In genomic region chr13:99698816-99699099, GRCh38 we compare ENCODE assay signal across 18 cellular contexts.
DNase-seq lines count a peak whose midpoint lies in the region; ATAC-seq, FAIRE-seq and TF ChIP-seq lines count a peak whose summit lies in the region.
"Had no signal": no experiment of that assay in that cellular context is flagged by ENCODE, and none has a peak within 500 bp of the region (broad histone marks: within the 10 kb centered on the region; RNA-seq: fewer than 3 reads in every experiment).

No MANE protein-coding gene starts in this region.

- TF ChIP-seq CTCF in A549 (IDR thresholded peaks at IDR 0.05) = no peak
- TF ChIP-seq CTCF in HEK293 (tag by site-specific recombination; IDR thresholded peaks at IDR 0.05) = no peak
- no peak for TF ChIP-seq CTCF in neural cell (IDR thresholded peaks at IDR 0.05; ENCODE audit: poor library complexity, severe bottlenecking)

- no peak overlapping the region for H3K27ac Mint-ChIP-seq in activated CD4-positive, alpha-beta T cell treated with anti-CD3 and anti-CD28 coated beads, Interleukin-2, amount 10 ng/mL, durations not matched to agents 24 days and 14 days
- H3K27ac Mint-ChIP-seq: CD4-positive, CD25-positive, alpha-beta regulatory T cell had no signal

- H3K36me3 ChIP-seq in HEK293 (ENCODE audit: control insufficient read depth in 2 of 2, insufficient read depth in 1 of 2, low read length in 2 of 2) = no peaks in the 10 kb centered on the region
- no peaks in the 10 kb centered on the region for H3K36me3 ChIP-seq in neural cell (ENCODE audit: insufficient read depth, low read length)
- H3K36me3 ChIP-seq: BE2C had no signal

- TF ChIP-seq EP300 in A549 (IDR thresholded peaks at IDR 0.05) (no peak), neural cell (conservative IDR thresholded peaks at IDR 0.05; ENCODE audit: poor library complexity, severe bottlenecking) (no peak)

- H3K9me3 ChIP-seq in A549 = no peaks in the 10 kb centered on the region
- H3K9me3 ChIP-seq in HEK293 (ENCODE audit: control insufficient read depth, insufficient read depth, low read depth, low read length) = no peaks in the 10 kb centered on the region
- H3K9me3 ChIP-seq in neural cell (ENCODE audit: low read length) = no peaks in the 10 kb centered on the region
- H3K9me3 ChIP-seq: BE2C had no signal

- TF ChIP-seq RAD21 in A549 (conservative IDR thresholded peaks at IDR 0.05 in 1 of 2, IDR thresholded peaks at IDR 0.05 in 1 of 2) (no peak), neural cell (conservative IDR thresholded peaks at IDR 0.05) (no peak)

- H3K4me3 ChIP-seq in A549 = no peak overlapping the region
- H3K4me3 ChIP-seq in HEK293 (ENCODE audit: low read depth, low read length) = no peak overlapping the region
- no peak overlapping the region for H3K4me3 ChIP-seq in neural cell (ENCODE audit: low read length)
- H3K4me3 ChIP-seq: GM23338 had no signal

- no peaks in the 10 kb centered on the region for H3F3A ChIP-seq in neural cell (ENCODE audit: insufficient read depth, low read length, poor library complexity, severe bottlenecking)

- no peaks in the 10 kb centered on the region for H4K20me1 ChIP-seq in neural cell (ENCODE audit: insufficient read depth)

- H2AFZ ChIP-seq in neural cell (ENCODE audit: low read depth, low read length) = no peak overlapping the region
- H2AFZ ChIP-seq: GM23338 had no signal

- POLR2A ChIA-PET in A549 (lab: Yijun Ruan, JAX) = no interaction called here
- POLR2A ChIA-PET in HEK293 (lab: Yijun Ruan, JAX) = no interaction called here

- no peaks in the 10 kb centered on the region for H3K9me2 ChIP-seq in neural cell (ENCODE audit: insufficient read depth, low read length)

- peaks cover 5% of the 10 kb centered on the region for H3K4me1 Mint-ChIP-seq in activated CD4-positive, alpha-beta T cell treated with anti-CD3 and anti-CD28 coated beads, Interleukin-2, amount 10 ng/mL, durations not matched to agents 24 days and 14 days

- ATAC-seq in A549 = no peak
- ATAC-seq in HG03159 (IDR thresholded peaks at IDR 0.05; ENCODE audit: unreplicated experiment) = no peak
- ATAC-seq: GM23338 had no signal

- FAIRE-seq in A549 (lab: Jason Lieb, UNC) = no peak
- FAIRE-seq: GM12892, GM18507 had no signal

- intact Hi-C loops in activated CD4-positive, alpha-beta T cell treated with anti-CD3 and anti-CD28 coated beads, Interleukin-2, amount 10 ng/mL, durations not matched to agents 24 days and 14 days (cut with micrococcal nuclease) = no loop called here

- H3K9me3 Mint-ChIP-seq in activated CD4-positive, alpha-beta T cell treated with anti-CD3 and anti-CD28 coated beads, Interleukin-2, amount 10 ng/mL, durations not matched to agents 24 days and 14 days = no peaks in the 10 kb centered on the region
- H3K9me3 Mint-ChIP-seq: CD4-positive, CD25-positive, alpha-beta regulatory T cell; CD8-positive, alpha-beta memory T cell; GM23338 had no signal

- DNase-seq in A549 (ENCODE audit: low read depth in 1 of 2, low spot score in 1 of 2) (no peak), NCI-H2081 treated with DMSO at 0.1 percent for 48 hours (lab: John Stamatoyannopoulos, UW) (peak; percentile 45), DMS 273 (lab: John Stamatoyannopoulos, UW; ENCODE audit: unreplicated experiment) (no peak)
- DNase-seq in activated CD4-positive, alpha-beta T cell treated with anti-CD3 and anti-CD28 coated beads, Interleukin-2, amount 10 ng/mL, durations not matched to agents 24 days and 14 days = no peak
- DNase-seq: ACHN; BE2C; C1 segment of cervical spinal cord; CD4-positive, CD25-positive, alpha-beta regulatory T cell; CD8-positive, alpha-beta memory T cell; COR-L47; GDM1; HCEC 1CT had no signal

- H3K4me3 Mint-ChIP-seq in activated CD4-positive, alpha-beta T cell treated with anti-CD3 and anti-CD28 coated beads, Interleukin-2, amount 10 ng/mL, durations not matched to agents 24 days and 14 days = no peak overlapping the region
- H3K4me3 Mint-ChIP-seq: CD4-positive, CD25-positive, alpha-beta regulatory T cell; CD8-positive, alpha-beta memory T cell; GM23338 had no signal

- H3K36me3 Mint-ChIP-seq in activated CD4-positive, alpha-beta T cell treated with anti-CD3 and anti-CD28 coated beads, Interleukin-2, amount 10 ng/mL, durations not matched to agents 24 days and 14 days (ENCODE audit: low read depth) = no peaks in the 10 kb centered on the region

- H3K4me1 ChIP-seq in A549 (no peaks in the 10 kb centered on the region), HEK293 (ENCODE audit: control insufficient read depth, insufficient read depth, low read length) (no peaks in the 10 kb centered on the region)
- H3K4me1 ChIP-seq: BE2C had no signal

- CTCF ChIA-PET in A549 (lab: Yijun Ruan, JAX) = interaction anchor here (1.1 kb wide), 2 partner anchors 11 to 30 kb away, joined by 3 read pairs; no protein-coding TSS in a partner anchor
- CTCF ChIA-PET in HEK293 (lab: Yijun Ruan, JAX) = interaction anchor here (0.6 to 1.3 kb wide), 2 partner anchors 12 to 311 kb away, joined by 4 read pairs; no protein-coding TSS in a partner anchor

- no peak overlapping the region for H3K9ac ChIP-seq in neural cell (ENCODE audit: low read length)

- 77% methylated on average over 3 of the region's 3 CpGs for WGBS in A549 (ENCODE audit: missing lambda C conversion rate)

- no peaks in the 10 kb centered on the region for H3K79me2 ChIP-seq in neural cell (replicated peaks; ENCODE audit: insufficient read depth, low read length)

- H3K27me3 Mint-ChIP-seq in activated CD4-positive, alpha-beta T cell treated with anti-CD3 and anti-CD28 coated beads, Interleukin-2, amount 10 ng/mL, durations not matched to agents 24 days and 14 days = peaks cover 4% of the 10 kb centered on the region
- H3K27me3 Mint-ChIP-seq: CD4-positive, CD25-positive, alpha-beta regulatory T cell; CD8-positive, alpha-beta memory T cell had no signal

- H3K27ac ChIP-seq in A549 (no peak overlapping the region), HEK293 (ENCODE audit: extremely low read depth, low read depth, low read length) (no peak overlapping the region), neural cell (ENCODE audit: low read length) (no peak overlapping the region)

- no peaks in the 10 kb centered on the region for H3K27me3 ChIP-seq in neural cell (ENCODE audit: insufficient read depth, low read depth, low read length)
- H3K27me3 ChIP-seq: BE2C had no signal

- TF ChIP-seq POLR2A in A549 (IDR thresholded peaks at IDR 0.05; ENCODE audit: low read length) = no peak

- no peak overlapping the region for H3K4me2 ChIP-seq in A549
- H3K4me2 ChIP-seq in neural cell (ENCODE audit: low read length) = no peak overlapping the region
- H3K4me2 ChIP-seq: GM23338 had no signal

TF ChIP-seq in A549, 52 proteins besides CTCF, POLR2A, EP300 and RAD21 (continues in another document):
- TF ChIP-seq CBX2 (IDR thresholded peaks at IDR 0.05; ENCODE audit: borderline replicate concordance, low read depth) = no peak
- no peak for TF ChIP-seq FOSL2 (IDR thresholded peaks at IDR 0.05)
- TF ChIP-seq FOSL2 (CRISPR knock-in tag; IDR thresholded peaks at IDR 0.05) = no peak
- TF ChIP-seq FOXS1 (CRISPR knock-in tag; IDR thresholded peaks at IDR 0.05) = no peak

TF ChIP-seq in HEK293, 187 proteins besides CTCF, POLR2A, EP300 and RAD21 (continues in another document):
- TF ChIP-seq TRIM28 (IDR thresholded peaks at IDR 0.05; ENCODE audit: borderline replicate concordance, low read length) (no peak), GLI2 (tag by site-specific recombination; IDR thresholded peaks at IDR 0.05; ENCODE audit: borderline replicate concordance, low read depth) (peak; percentile 48), ZNF18 (tag by site-specific recombination; IDR thresholded peaks at IDR 0.05) (peak; percentile 37; the same call in 1 of the 2 replicates), OSR2 (tag by site-specific recombination; IDR thresholded peaks at IDR 0.05) (peak; percentile 15; the same call in 1 of the 2 replicates), ZNF354C (tag by site-specific recombination; IDR thresholded peaks at IDR 0.05; ENCODE audit: borderline replicate concordance, low read depth) (no peak), IKZF3 (tag by site-specific recombination; IDR thresholded peaks at IDR 0.05) (peak; percentile 26)

TF ChIP-seq in neural cell, 6 proteins besides CTCF, POLR2A, EP300 and RAD21:
- TF ChIP-seq EZH2 (IDR thresholded peaks at IDR 0.05; ENCODE audit: borderline replicate concordance, insufficient read depth, low read length, poor library complexity, severe bottlenecking) (no peak), POLR2AphosphoS5 (IDR thresholded peaks at IDR 0.05) (peak; percentile 17)
TF ChIP-seq in neural cell: peak in this region for 1.
